ENCODE assay signal across 8 cellular contexts in genomic region chr13:102799544-102800144, GRCh38. TPM values are rescaled to one million over a fixed set of nuclear protein-coding genes. Genes with fewer than 3 reads are reported as not detected.
DNase-seq lines count a peak whose midpoint lies in the region; ATAC-seq and TF ChIP-seq lines count a peak whose summit lies in the region.

No MANE protein-coding gene starts in this region.

- no peaks in the 10 kb centered on the region for H3K36me3 Mint-ChIP-seq in activated T-cell treated with anti-CD3 and anti-CD28 coated beads, Interleukin-2, amount 50 U/mL, for 4 hours (ENCODE audit: insufficient read depth)

- H3K4me3 ChIP-seq in DOHH2 (ENCODE audit: low read length) (peak overlapping the region; percentile 95), fibroblast of pulmonary artery (replicated peaks; ENCODE audit: low read depth, low read length) (peak overlapping the region; percentile 89), neural cell (ENCODE audit: low read length) (peak overlapping the region; percentile 89)

- peak overlapping the region; percentile 93 for H2AFZ ChIP-seq in neural cell (ENCODE audit: low read depth, low read length)

- no peaks in the 10 kb centered on the region for H3K9me3 Mint-ChIP-seq in activated T-cell treated with anti-CD3 and anti-CD28 coated beads, Interleukin-2, amount 50 U/mL, for 4 hours

- peak; percentile 5 to 6 for ATAC-seq in activated T-cell treated with anti-CD3 and anti-CD28 coated beads, Interleukin-2, amount 50 U/mL, for 4 hours

- no peaks in the 10 kb centered on the region for H4K20me1 ChIP-seq in DOHH2 (ENCODE audit: control insufficient read depth, insufficient read depth, low read depth, low read length)
- H4K20me1 ChIP-seq in neural cell (ENCODE audit: insufficient read depth): no peaks in the 10 kb centered on the region

- no peaks in the 10 kb centered on the region for H3K36me3 ChIP-seq in DOHH2 (ENCODE audit: control insufficient read depth, low read length)
- no peaks in the 10 kb centered on the region for H3K36me3 ChIP-seq in neural cell (ENCODE audit: insufficient read depth, low read length)

- peaks cover 17% of the 10 kb centered on the region for H3K4me1 Mint-ChIP-seq in activated T-cell treated with anti-CD3 and anti-CD28 coated beads, Interleukin-2, amount 50 U/mL, for 4 hours (ENCODE audit: low read depth)

- no peaks in the 10 kb centered on the region for H3K9me3 ChIP-seq in DOHH2 (ENCODE audit: control insufficient read depth, insufficient read depth, low read length)
- H3K9me3 ChIP-seq in neural cell (ENCODE audit: low read length): no peaks in the 10 kb centered on the region

- no peaks in the 10 kb centered on the region for H3K9me2 ChIP-seq in DOHH2 (replicated peaks; ENCODE audit: control insufficient read depth, low read length)
- H3K9me2 ChIP-seq in neural cell (ENCODE audit: insufficient read depth, low read length): no peaks in the 10 kb centered on the region

- H3K79me2 ChIP-seq in DOHH2 (ENCODE audit: control insufficient read depth, low read length) (peaks cover 36% of the 10 kb centered on the region), neural cell (replicated peaks; ENCODE audit: insufficient read depth, low read length) (peaks cover 12% of the 10 kb centered on the region)

- TF ChIP-seq CTCF in DOHH2 (IDR thresholded peaks at IDR 0.05; ENCODE audit: low read depth, low read length, poor library complexity, severe bottlenecking): no peak
- TF ChIP-seq CTCF in GM20000 (IDR thresholded peaks at IDR 0.05; ENCODE audit: extremely low read depth, missing control alignments): no peak
- no peak for TF ChIP-seq CTCF in fibroblast of pulmonary artery (IDR thresholded peaks at IDR 0.05; ENCODE audit: low read length, missing control alignments)
- no peak for TF ChIP-seq CTCF in neural cell (IDR thresholded peaks at IDR 0.05; ENCODE audit: poor library complexity, severe bottlenecking)

- peak; percentile 58 for DNase-seq in GM20000 (ENCODE audit: low spot score)
- peak; percentile 41 for DNase-seq in HK-2 (ENCODE audit: unreplicated experiment)
- no peak for DNase-seq in activated T-cell treated with anti-CD3 and anti-CD28 coated beads, Interleukin-2, amount 50 U/mL, for 4 hours
- peak; percentile 19 for DNase-seq in fibroblast of pulmonary artery (ENCODE audit: low read depth)
- DNase-seq in GOT3 (lab: John Stamatoyannopoulos, UW): no peak
- no peak for DNase-seq in GDM1 (lab: John Stamatoyannopoulos, UW)

- H3K27me3 ChIP-seq in DOHH2 (ENCODE audit: control insufficient read depth, low read length): no peaks in the 10 kb centered on the region
- no peaks in the 10 kb centered on the region for H3K27me3 ChIP-seq in neural cell (ENCODE audit: insufficient read depth, low read depth, low read length)

- H3K27me3 Mint-ChIP-seq in activated T-cell treated with anti-CD3 and anti-CD28 coated beads, Interleukin-2, amount 50 U/mL, for 4 hours (ENCODE audit: low read depth): peaks cover 17% of the 10 kb centered on the region

- no peak for TF ChIP-seq RAD21 in neural cell (conservative IDR thresholded peaks at IDR 0.05)

- H3F3A ChIP-seq in DOHH2 (ENCODE audit: control insufficient read depth, insufficient read depth) (peaks cover 7% of the 10 kb centered on the region), neural cell (ENCODE audit: insufficient read depth, low read length, poor library complexity, severe bottlenecking) (no peaks in the 10 kb centered on the region)

- no peak for TF ChIP-seq EP300 in neural cell (conservative IDR thresholded peaks at IDR 0.05; ENCODE audit: poor library complexity, severe bottlenecking)

- H3K27ac ChIP-seq in DOHH2 (ENCODE audit: low read depth, low read length) (no peak overlapping the region), neural cell (ENCODE audit: low read length) (no peak overlapping the region)

- H3K4me3 Mint-ChIP-seq in activated T-cell treated with anti-CD3 and anti-CD28 coated beads, Interleukin-2, amount 50 U/mL, for 4 hours: peak overlapping the region; percentile 84

- H3K9ac ChIP-seq in neural cell (ENCODE audit: low read length): peak overlapping the region; percentile 79

- H3K4me1 ChIP-seq in DOHH2 (ENCODE audit: control insufficient read depth, low read length): peaks cover 30% of the 10 kb centered on the region

- H3K4me2 ChIP-seq in DOHH2 (ENCODE audit: low read length) (peak overlapping the region; percentile 96), neural cell (ENCODE audit: low read length) (peak overlapping the region; percentile 11)

TF ChIP-seq in neural cell, 6 proteins besides CTCF, POLR2A, EP300 and RAD21:
- TF ChIP-seq, protein P1, sequence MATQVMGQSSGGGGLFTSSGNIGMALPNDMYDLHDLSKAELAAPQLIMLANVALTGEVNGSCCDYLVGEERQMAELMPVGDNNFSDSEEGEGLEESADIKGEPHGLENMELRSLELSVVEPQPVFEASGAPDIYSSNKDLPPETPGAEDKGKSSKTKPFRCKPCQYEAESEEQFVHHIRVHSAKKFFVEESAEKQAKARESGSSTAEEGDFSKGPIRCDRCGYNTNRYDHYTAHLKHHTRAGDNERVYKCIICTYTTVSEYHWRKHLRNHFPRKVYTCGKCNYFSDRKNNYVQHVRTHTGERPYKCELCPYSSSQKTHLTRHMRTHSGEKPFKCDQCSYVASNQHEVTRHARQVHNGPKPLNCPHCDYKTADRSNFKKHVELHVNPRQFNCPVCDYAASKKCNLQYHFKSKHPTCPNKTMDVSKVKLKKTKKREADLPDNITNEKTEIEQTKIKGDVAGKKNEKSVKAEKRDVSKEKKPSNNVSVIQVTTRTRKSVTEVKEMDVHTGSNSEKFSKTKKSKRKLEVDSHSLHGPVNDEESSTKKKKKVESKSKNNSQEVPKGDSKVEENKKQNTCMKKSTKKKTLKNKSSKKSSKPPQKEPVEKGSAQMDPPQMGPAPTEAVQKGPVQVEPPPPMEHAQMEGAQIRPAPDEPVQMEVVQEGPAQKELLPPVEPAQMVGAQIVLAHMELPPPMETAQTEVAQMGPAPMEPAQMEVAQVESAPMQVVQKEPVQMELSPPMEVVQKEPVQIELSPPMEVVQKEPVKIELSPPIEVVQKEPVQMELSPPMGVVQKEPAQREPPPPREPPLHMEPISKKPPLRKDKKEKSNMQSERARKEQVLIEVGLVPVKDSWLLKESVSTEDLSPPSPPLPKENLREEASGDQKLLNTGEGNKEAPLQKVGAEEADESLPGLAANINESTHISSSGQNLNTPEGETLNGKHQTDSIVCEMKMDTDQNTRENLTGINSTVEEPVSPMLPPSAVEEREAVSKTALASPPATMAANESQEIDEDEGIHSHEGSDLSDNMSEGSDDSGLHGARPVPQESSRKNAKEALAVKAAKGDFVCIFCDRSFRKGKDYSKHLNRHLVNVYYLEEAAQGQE (IDR thresholded peaks at IDR 0.05; ENCODE audit: borderline replicate concordance): no peak
- TF ChIP-seq MXI1 (conservative IDR thresholded peaks at IDR 0.05; ENCODE audit: poor library complexity, severe bottlenecking) (no peak), EZH2 (IDR thresholded peaks at IDR 0.05; ENCODE audit: borderline replicate concordance, insufficient read depth, low read length, poor library complexity, severe bottlenecking) (no peak), POLR2AphosphoS5 (IDR thresholded peaks at IDR 0.05) (no peak), TAF1 (IDR thresholded peaks at IDR 0.05; ENCODE audit: low read depth) (no peak), SMC3 (conservative IDR thresholded peaks at IDR 0.05; ENCODE audit: poor library complexity) (no peak)

RNA-seq across cellular contexts. Expression of gene BIVM, which starts 0.7 kb away (rescaled TPM):
- total RNA-seq in activated T-cell treated with anti-CD3 and anti-CD28 coated beads, Interleukin-2, amount 50 U/mL, for 4 hours: 1 to 10 TPM; 6.2 to 8.9 (median 7.3) TPM
- 57.7 and 60.7 TPM in 2 replicates for polyA plus RNA-seq in neural cell
- polyA minus RNA-seq in neural cell: 48.7 and 49.9 TPM in 2 replicates

RNA-seq across cellular contexts. Expression of gene POGLUT2, which starts 0.9 kb away (rescaled TPM):
- total RNA-seq in activated T-cell treated with anti-CD3 and anti-CD28 coated beads, Interleukin-2, amount 50 U/mL, for 4 hours: 1 to 10 TPM; 3.2 to 5.7 (median 4.7) TPM
- polyA plus RNA-seq in neural cell: 31.7 and 51.7 TPM in 2 replicates
- 14.9 and 21.3 TPM in 2 replicates for polyA minus RNA-seq in neural cell

RNA-seq across cellular contexts. Expression of gene TEX30, which starts 26.1 kb away (rescaled TPM):
- total RNA-seq in activated T-cell treated with anti-CD3 and anti-CD28 coated beads, Interleukin-2, amount 50 U/mL, for 4 hours: 10 to 100 TPM; 35.5 to 37.9 (median 35.7) TPM
- 16.4 and 29.9 TPM in 2 replicates for polyA plus RNA-seq in neural cell
- polyA minus RNA-seq in neural cell: 11.0 and 13.5 TPM in 2 replicates

RNA-seq across cellular contexts. Expression of gene ERCC5, which starts 46.2 kb away (rescaled TPM):
- 10 to 100 TPM; 32.1 to 34.9 (median 33.7) TPM for total RNA-seq in activated T-cell treated with anti-CD3 and anti-CD28 coated beads, Interleukin-2, amount 50 U/mL, for 4 hours
- polyA plus RNA-seq in neural cell: 43.1 and 67.5 TPM in 2 replicates
- 86.2 and 112 TPM in 2 replicates for polyA minus RNA-seq in neural cell

Comparison
In these comparisons a context has a peak if more than half of its experiments do, and no peak if none do; other contexts are left out.
1. DNase-seq: peak in GM20000 (single experiment), HK-2 (single experiment) and fibroblast of pulmonary artery (single experiment); none in activated T-cell treated with anti-CD3 and anti-CD28 coated beads, Interleukin-2, amount 50 U/mL, for 4 hours (single experiment), GOT3 (single experiment) and GDM1 (single experiment).
2. Peak in every context shown above with its lines, with median percentiles within 50 percentile points of each other: H3K4me3 ChIP-seq.